17 cellular contexts compared by ENCODE assay signal in genomic region chr4:1074077-1074476, GRCh38. TPM values are rescaled to one million over a fixed set of nuclear protein-coding genes. Genes with fewer than 3 reads are reported as not detected.
DNase-seq lines count a peak whose midpoint lies in the region; ATAC-seq and TF ChIP-seq lines count a peak whose summit lies in the region.
"Had no signal": no experiment of that assay in that cellular context is flagged by ENCODE, and none has a peak within 500 bp of the region (broad histone marks: within the 10 kb centered on the region; RNA-seq: fewer than 3 reads in every experiment).

No MANE protein-coding gene starts in this region.

- POLR2A ChIA-PET in activated CD8-positive, alpha-beta T cell treated with anti-CD3 and anti-CD28 coated beads, Interleukin-2, amount 10 ng/mL, durations not matched to agents 7 days and 5 days (lab: Charles Lee): no interaction called here
- POLR2A ChIA-PET in activated CD8-positive, alpha-beta T cell treated with anti-CD3 and anti-CD28 coated beads for 36 hours (lab: Charles Lee): no interaction called here

- no peak overlapping the region for H3K9ac ChIP-seq in Karpas-422 (ENCODE audit: low read length)
- H3K9ac ChIP-seq in neuronal stem cell (ENCODE audit: low read depth, low read length, poor library complexity): peak overlapping the region; percentile 8
- H3K9ac ChIP-seq: BLaER1 had no signal

- H3K23ac ChIP-seq in neuronal stem cell (ENCODE audit: low read depth, low read length, poor library complexity): peak overlapping the region; percentile 56

- H3K27ac ChIP-seq in Karpas-422 (ENCODE audit: low read length): no peak overlapping the region
- no peak overlapping the region for H3K27ac ChIP-seq in neuronal stem cell (replicated peaks; ENCODE audit: low read length)
- no peak overlapping the region for H3K27ac ChIP-seq in aorta (ENCODE audit: low read depth in 1 of 2, low read length in 2 of 2)
- H3K27ac ChIP-seq in osteoblast (ENCODE audit: low read depth, low read length): no peak overlapping the region
- H3K27ac ChIP-seq: 22Rv1, BLaER1 had no signal

- H3K27me3 ChIP-seq in Karpas-422 (ENCODE audit: low read length): no peaks in the 10 kb centered on the region
- peaks cover 0 to 21% (median 0%) of the 10 kb centered on the region in 3 experiments for H3K27me3 ChIP-seq in neuronal stem cell (ENCODE audit: control insufficient read depth in 3 of 3, insufficient read depth in 3 of 3, low read depth in 1 of 3, low read length in 3 of 3)
- no peaks in the 10 kb centered on the region for H3K27me3 ChIP-seq in aorta (ENCODE audit: control insufficient read depth in 1 of 2, insufficient read depth in 2 of 2, low read length in 1 of 2)
- H3K27me3 ChIP-seq in osteoblast (ENCODE audit: insufficient read depth, low read length): peaks cover 7% of the 10 kb centered on the region
- H3K27me3 ChIP-seq: BLaER1 had no signal

- intact Hi-C loops in activated CD8-positive, alpha-beta T cell treated with anti-CD3 and anti-CD28 coated beads for 36 hours (cut with micrococcal nuclease): no loop called here
- intact Hi-C loops in aorta (cut with DNase I): loop anchor here in 1 of 2 donors (5.0 kb wide), 1 partner anchor 67 kb away; no protein-coding TSS in a partner anchor

- H3K4me3 ChIP-seq in Karpas-422 (ENCODE audit: low read length): no peak overlapping the region
- no peak overlapping the region for H3K4me3 ChIP-seq in neuronal stem cell (ENCODE audit: low read length in 2 of 2)
- H3K4me3 ChIP-seq in aorta (ENCODE audit: low read length in 2 of 2): no peak overlapping the region
- no peak overlapping the region for H3K4me3 ChIP-seq in osteoblast (ENCODE audit: insufficient read depth, low read length)
- H3K4me3 ChIP-seq: BLaER1 had no signal

- no peak overlapping the region for H4K8ac ChIP-seq in neuronal stem cell (ENCODE audit: low read depth, low read length)

- no CpG with 5 or more reads among the region's 9 CpGs for WGBS in neuronal stem cell (ENCODE audit: extremely low coverage in 2 of 2, insufficient read length in 2 of 2, insufficient replicate concordance in 1 of 2), 2 donors
- WGBS in aorta, 2 donors: 87% methylated on average over 9 of the region's 9 CpGs

- no peak overlapping the region for H3K4me3 Mint-ChIP-seq in activated CD8-positive, alpha-beta T cell treated with anti-CD3 and anti-CD28 coated beads, Interleukin-2, amount 10 ng/mL, durations not matched to agents 7 days and 5 days
- no peak overlapping the region for H3K4me3 Mint-ChIP-seq in activated CD8-positive, alpha-beta T cell treated with anti-CD3 and anti-CD28 coated beads for 36 hours
- H3K4me3 Mint-ChIP-seq: CD8-positive, alpha-beta memory T cell; HFFc6 had no signal

- H3K36me3 Mint-ChIP-seq in activated CD8-positive, alpha-beta T cell treated with anti-CD3 and anti-CD28 coated beads, Interleukin-2, amount 10 ng/mL, durations not matched to agents 7 days and 5 days (ENCODE audit: low read depth): no peaks in the 10 kb centered on the region
- no peaks in the 10 kb centered on the region for H3K36me3 Mint-ChIP-seq in activated CD8-positive, alpha-beta T cell treated with anti-CD3 and anti-CD28 coated beads for 36 hours (ENCODE audit: low read depth)

- no peak overlapping the region for H4K91ac ChIP-seq in neuronal stem cell (ENCODE audit: low read depth, low read length, poor library complexity)

- H3K9me2 ChIP-seq in Karpas-422 (replicated peaks; ENCODE audit: insufficient read depth, low read length): no peaks in the 10 kb centered on the region

- no peaks in the 10 kb centered on the region for H3K9me3 Mint-ChIP-seq in activated CD8-positive, alpha-beta T cell treated with anti-CD3 and anti-CD28 coated beads, Interleukin-2, amount 10 ng/mL, durations not matched to agents 7 days and 5 days (ENCODE audit: insufficient read depth)
- no peaks in the 10 kb centered on the region for H3K9me3 Mint-ChIP-seq in activated CD8-positive, alpha-beta T cell treated with anti-CD3 and anti-CD28 coated beads for 36 hours
- H3K9me3 Mint-ChIP-seq: CD8-positive, alpha-beta memory T cell; HFFc6 had no signal

- H2BK12ac ChIP-seq in neuronal stem cell (ENCODE audit: low read length): no peak overlapping the region

- DNase-seq in activated CD8-positive, alpha-beta T cell treated with anti-CD3 and anti-CD28 coated beads, Interleukin-2, amount 10 ng/mL, durations not matched to agents 7 days and 5 days: no peak
- DNase-seq in activated CD8-positive, alpha-beta T cell treated with anti-CD3 and anti-CD28 coated beads for 36 hours: no peak
- DNase-seq in Karpas-422 (peak; percentile 25), neuronal stem cell (ENCODE audit: low spot score) (no peak), aorta (no peak), osteoblast (ENCODE audit: insufficient read length, low spot score, missing footprints) (no peak)
- DNase-seq: AML-193; CD8-positive, alpha-beta memory T cell; DMS 273 treated with DMSO at 0.1 percent for 48 hours; GOT3; HCEC 1CT; HFFc6 had no signal

- H2AK5ac ChIP-seq in neuronal stem cell (ENCODE audit: low read depth, low read length): peak overlapping the region; percentile 30

- no peaks in the 10 kb centered on the region for H3K36me3 ChIP-seq in Karpas-422 (ENCODE audit: insufficient read depth, low read length)
- H3K36me3 ChIP-seq in neuronal stem cell (replicated peaks in 1 of 2; ENCODE audit: control insufficient read depth in 2 of 2, insufficient read depth in 2 of 2, low read length in 2 of 2): no peaks in the 10 kb centered on the region
- H3K36me3 ChIP-seq in aorta (ENCODE audit: control insufficient read depth in 1 of 2, insufficient read depth in 2 of 2, low read length in 1 of 2): no peaks in the 10 kb centered on the region
- H3K36me3 ChIP-seq in osteoblast (ENCODE audit: insufficient read depth, low read length): no peaks in the 10 kb centered on the region
- H3K36me3 ChIP-seq: BLaER1 had no signal

- H3K4ac ChIP-seq in neuronal stem cell (ENCODE audit: low read length): no peak overlapping the region

- H2BK120ac ChIP-seq in neuronal stem cell (ENCODE audit: low read depth, low read length): no peak overlapping the region

- peak overlapping the region; percentile 21 for H2BK15ac ChIP-seq in neuronal stem cell (ENCODE audit: low read length)

- peaks cover 30% of the 10 kb centered on the region for H3K27me3 Mint-ChIP-seq in activated CD8-positive, alpha-beta T cell treated with anti-CD3 and anti-CD28 coated beads, Interleukin-2, amount 10 ng/mL, durations not matched to agents 7 days and 5 days (ENCODE audit: low read depth)
- peaks cover 4% of the 10 kb centered on the region for H3K27me3 Mint-ChIP-seq in activated CD8-positive, alpha-beta T cell treated with anti-CD3 and anti-CD28 coated beads for 36 hours

- no peak for ATAC-seq in activated CD8-positive, alpha-beta T cell treated with anti-CD3 and anti-CD28 coated beads, Interleukin-2, amount 10 ng/mL, durations not matched to agents 7 days and 5 days
- no peak for ATAC-seq in activated CD8-positive, alpha-beta T cell treated with anti-CD3 and anti-CD28 coated beads for 36 hours
- ATAC-seq in aorta (ENCODE audit: low FRiP score) (peak; percentile 29), HG02763 (IDR thresholded peaks at IDR 0.05; ENCODE audit: unreplicated experiment) (no peak)
- ATAC-seq: HepG2 had no signal

- no peak overlapping the region for H2BK5ac ChIP-seq in neuronal stem cell (ENCODE audit: low read length)

- no peak for TF ChIP-seq CTCF in activated CD8-positive, alpha-beta T cell treated with anti-CD3 and anti-CD28 coated beads for 36 hours (IDR thresholded peaks at IDR 0.05)
- TF ChIP-seq CTCF in osteoblast (IDR thresholded peaks at IDR 0.05; ENCODE audit: extremely low read depth, low read depth, low read length): no peak

- peaks cover 8% of the 10 kb centered on the region for H3K4me1 Mint-ChIP-seq in activated CD8-positive, alpha-beta T cell treated with anti-CD3 and anti-CD28 coated beads, Interleukin-2, amount 10 ng/mL, durations not matched to agents 7 days and 5 days (ENCODE audit: low read depth)
- H3K4me1 Mint-ChIP-seq in activated CD8-positive, alpha-beta T cell treated with anti-CD3 and anti-CD28 coated beads for 36 hours (ENCODE audit: low read depth): peaks cover 8% of the 10 kb centered on the region

- H2AFZ ChIP-seq in Karpas-422 (ENCODE audit: low read length): no peak overlapping the region
- no peak overlapping the region for H2AFZ ChIP-seq in neuronal stem cell (ENCODE audit: low read length)
- H2AFZ ChIP-seq in osteoblast (ENCODE audit: low read length): no peak overlapping the region

- H3K79me1 ChIP-seq in neuronal stem cell (ENCODE audit: low read depth, low read length): no peaks in the 10 kb centered on the region

- H3K27ac Mint-ChIP-seq in activated CD8-positive, alpha-beta T cell treated with anti-CD3 and anti-CD28 coated beads, Interleukin-2, amount 10 ng/mL, durations not matched to agents 7 days and 5 days: peak overlapping the region; percentile 6
- H3K27ac Mint-ChIP-seq in activated CD8-positive, alpha-beta T cell treated with anti-CD3 and anti-CD28 coated beads for 36 hours: no peak overlapping the region
- H3K27ac Mint-ChIP-seq: HFFc6 had no signal

- no peaks in the 10 kb centered on the region for H4K20me1 ChIP-seq in Karpas-422 (ENCODE audit: insufficient read depth, low read depth, low read length)
- no peaks in the 10 kb centered on the region for H4K20me1 ChIP-seq in osteoblast (ENCODE audit: insufficient read depth, low read length)
- H4K20me1 ChIP-seq: BLaER1 had no signal

- no peak overlapping the region for H3K14ac ChIP-seq in neuronal stem cell (ENCODE audit: low read length)

- H3K9me3 ChIP-seq in Karpas-422 (ENCODE audit: low read length) (no peaks in the 10 kb centered on the region), neuronal stem cell (replicated peaks in 1 of 2; ENCODE audit: control insufficient read depth in 2 of 2, insufficient read depth in 1 of 2, low read depth in 1 of 2, low read length in 2 of 2) (peaks cover 2 to 4% of the 10 kb centered on the region in 2 donors), aorta (ENCODE audit: control insufficient read depth, low read length) (no peaks in the 10 kb centered on the region), osteoblast (ENCODE audit: low read depth, low read length) (no peaks in the 10 kb centered on the region)
- H3K9me3 ChIP-seq: BLaER1 had no signal

- no peak overlapping the region for H3K4me2 ChIP-seq in Karpas-422 (ENCODE audit: low read depth, low read length, poor library complexity, severe bottlenecking)
- H3K4me2 ChIP-seq in neuronal stem cell (ENCODE audit: insufficient read depth, low read length, poor library complexity, severe bottlenecking): no peak overlapping the region
- H3K4me2 ChIP-seq in osteoblast (ENCODE audit: insufficient read depth, low read length): no peak overlapping the region
- H3K4me2 ChIP-seq: BLaER1 had no signal

- CTCF ChIA-PET in activated CD8-positive, alpha-beta T cell treated with anti-CD3 and anti-CD28 coated beads, Interleukin-2, amount 10 ng/mL, durations not matched to agents 7 days and 5 days (lab: Charles Lee): interaction anchor here (1.1 to 1.2 kb wide), 2 partner anchors 18 kb away, joined by 4 to 6 read pairs; no protein-coding TSS in a partner anchor
- CTCF ChIA-PET in activated CD8-positive, alpha-beta T cell treated with anti-CD3 and anti-CD28 coated beads for 36 hours (lab: Charles Lee): interaction anchor here (0.8 to 1.3 kb wide), 2 partner anchors 10 to 57 kb away, joined by 3 to 4 read pairs; no protein-coding TSS in a partner anchor

- H3K18ac ChIP-seq in neuronal stem cell (ENCODE audit: low read length): peak overlapping the region; percentile 23

- H3K79me2 ChIP-seq in Karpas-422 (ENCODE audit: low read length) (no peaks in the 10 kb centered on the region), osteoblast (ENCODE audit: insufficient read depth, low read length) (no peaks in the 10 kb centered on the region)

- H3K4me1 ChIP-seq in Karpas-422 (ENCODE audit: low read length) (peaks cover 3% of the 10 kb centered on the region; the same call in 1 of the 2 replicates), neuronal stem cell (ENCODE audit: control insufficient read depth in 2 of 2, insufficient read depth in 1 of 2, low read depth in 1 of 2, low read length in 2 of 2) (no peaks in the 10 kb centered on the region), aorta (ENCODE audit: control insufficient read depth in 1 of 2, insufficient read depth in 2 of 2, low read length in 2 of 2) (no peaks in the 10 kb centered on the region), osteoblast (ENCODE audit: insufficient read depth, low read length) (no peaks in the 10 kb centered on the region)

RNA-seq across cellular contexts. Expression of gene RNF212, which starts 39.3 kb away (rescaled TPM):
- total RNA-seq in activated CD8-positive, alpha-beta T cell treated with anti-CD3 and anti-CD28 coated beads, Interleukin-2, amount 10 ng/mL, durations not matched to agents 7 days and 5 days: 1 to 10 TPM; 2.0 to 2.7 TPM
- total RNA-seq in activated CD8-positive, alpha-beta T cell treated with anti-CD3 and anti-CD28 coated beads for 36 hours: 1 to 10 TPM; 3.0 to 3.3 TPM
- not detected in 2 replicates for total RNA-seq in Karpas-422 (2014; rRNA removed; shearing (Covaris generic); ENCODE audit: low replicate concordance)
- polyA plus RNA-seq in neuronal stem cell (2013, experiment 1 of 2): 5.1 TPM
- polyA plus RNA-seq in neuronal stem cell (2013, experiment 2 of 2): 5.5 TPM
- total RNA-seq in aorta (1 to 10 TPM; 1.3 to 8.9 TPM), osteoblast (7.1 and 7.6 TPM in 2 replicates)
- polyA plus RNA-seq in aorta: under 1 TPM in 1 of 2 donors, not detected in 1; 0.74 TPM
- total RNA-seq: Daoy, HepG2, HFFc6 had no signal
- polyA plus RNA-seq: HepG2 had no signal
